ENCODE assay signal across 19 cellular contexts in genomic region chr2:672606-672905, GRCh38. TPM values are rescaled to one million over a fixed set of nuclear protein-coding genes. Genes with fewer than 3 reads are reported as not detected.
DNase-seq lines count a peak whose midpoint lies in the region; ATAC-seq, FAIRE-seq and TF ChIP-seq lines count a peak whose summit lies in the region.
"Had no signal": no experiment of that assay in that cellular context is flagged by ENCODE, and none has a peak within 500 bp of the region (broad histone marks: within the 10 kb centered on the region; RNA-seq: fewer than 3 reads in every experiment).

No MANE protein-coding gene starts in this region.

- TF ChIP-seq POLR2A in sigmoid colon (IDR thresholded peaks at IDR 0.05) = no peak

- H2AFZ ChIP-seq in osteoblast (ENCODE audit: low read length) = no peak overlapping the region
- H2AFZ ChIP-seq: GM23248, PC-9 had no signal

- TF ChIP-seq CTCF in chondrocyte (IDR thresholded peaks at IDR 0.05) (no peak), osteoblast (IDR thresholded peaks at IDR 0.05; ENCODE audit: extremely low read depth, low read depth, low read length) (no peak), sigmoid colon (IDR thresholded peaks at IDR 0.05) (no peak)

- H3K36me3 Mint-ChIP-seq in chondrocyte (ENCODE audit: low read depth) = peaks cover 19% of the 10 kb centered on the region

- no peak for TF ChIP-seq EP300 in sigmoid colon (IDR thresholded peaks at IDR 0.05)

- peaks cover 38 to 47% (median 42%) of the 10 kb centered on the region in 11 experiments for H3K36me3 ChIP-seq in BLaER1 treated with 17β-estradiol and CSF1 and Interleukin-3, amounts not matched to agents 10 nM and 100 nM
- peaks cover 20% of the 10 kb centered on the region for H3K36me3 ChIP-seq in osteoblast (ENCODE audit: insufficient read depth, low read length)
- peaks cover 31% of the 10 kb centered on the region for H3K36me3 ChIP-seq in MG63
- peaks cover 9 to 54% (median 27%) of the 10 kb centered on the region in 4 donors for H3K36me3 ChIP-seq in sigmoid colon

- H3K9me3 Mint-ChIP-seq in chondrocyte (ENCODE audit: low read depth) = no peaks in the 10 kb centered on the region

- peak overlapping the region in 7 of 10 experiments; percentile 12 to 67 (median 29); a peak in 8 of 20 replicates for H3K4me3 ChIP-seq in BLaER1 treated with 17β-estradiol and CSF1 and Interleukin-3, amounts not matched to agents 10 nM and 100 nM
- H3K4me3 ChIP-seq in osteoblast (ENCODE audit: insufficient read depth, low read length) (no peak overlapping the region), MG63 (no peak overlapping the region), sigmoid colon (no peak overlapping the region)
- H3K4me3 ChIP-seq: GM23248, PC-9 had no signal

- peak overlapping the region; percentile 55 to 100 (median 94) for H3K4me2 ChIP-seq in BLaER1 treated with 17β-estradiol and CSF1 and Interleukin-3, amounts not matched to agents 10 nM and 100 nM
- no peak overlapping the region for H3K4me2 ChIP-seq in osteoblast (ENCODE audit: insufficient read depth, low read length)
- H3K4me2 ChIP-seq: PC-9 had no signal

- 95 to 97% methylated on average over 13 of the region's 13 CpGs for WGBS in sigmoid colon, 2 donors

- no peaks in the 10 kb centered on the region for H3K27me3 ChIP-seq in BLaER1 treated with 17β-estradiol and CSF1 and Interleukin-3, amounts not matched to agents 10 nM and 100 nM
- no peaks in the 10 kb centered on the region for H3K27me3 ChIP-seq in osteoblast (ENCODE audit: insufficient read depth, low read length)
- H3K27me3 ChIP-seq in MG63 = no peaks in the 10 kb centered on the region
- H3K27me3 ChIP-seq in sigmoid colon = no peaks in the 10 kb centered on the region

- DNase-seq in HTR-8/SVneo (ENCODE audit: insufficient read length, low spot score) (no peak), chondrocyte (ENCODE audit: low spot score) (no peak), osteoblast (ENCODE audit: insufficient read length, low spot score, missing footprints) (peak; percentile 62), HPDE6-E6E7 (ENCODE audit: extremely low spot score) (no peak), left lobe of liver (ENCODE audit: low spot score) (no peak), MG63 (no peak), sigmoid colon (no peak)
- DNase-seq: DMS153, GM23248, H7, Kasumi-1, NCI-H2029, NCI-H446, NCI-H526 treated with DMSO at 0.1 percent for 48 hours, PC-9, SW 1271 had no signal

- peaks cover 57% of the 10 kb centered on the region for H3K4me1 Mint-ChIP-seq in chondrocyte (ENCODE audit: low read depth)

- no peak for ATAC-seq in left lobe of liver
- ATAC-seq: Right ventricle myocardium inferior had no signal

- H3K4me3 Mint-ChIP-seq in chondrocyte (ENCODE audit: unreplicated experiment) = no peak overlapping the region

- H3K27ac ChIP-seq in BLaER1 treated with 17β-estradiol and CSF1 and Interleukin-3, amounts not matched to agents 10 nM and 100 nM = peak overlapping the region in 9 of 11 experiments; percentile 53 to 99 (median 94); a peak in 18 of 22 replicates
- no peak overlapping the region for H3K27ac ChIP-seq in osteoblast (ENCODE audit: low read depth, low read length)
- H3K27ac ChIP-seq in sigmoid colon = no peak overlapping the region
- H3K27ac ChIP-seq: GM23248, PC-9 had no signal

- intact Hi-C loops in sigmoid colon (cut with DNase I) = no loop called here

- H3K9ac ChIP-seq in BLaER1 treated with 17β-estradiol and CSF1 and Interleukin-3, amounts not matched to agents 10 nM and 100 nM = peak overlapping the region; percentile 43 to 100 (median 76); a peak in 20 of 22 replicates
- H3K9ac ChIP-seq: GM23248 had no signal

- peaks cover 0 to 20% (median 5%) of the 10 kb centered on the region in 11 experiments; a peak in 7 of 22 replicates for H3K9me3 ChIP-seq in BLaER1 treated with 17β-estradiol and CSF1 and Interleukin-3, amounts not matched to agents 10 nM and 100 nM (replicated peaks in 1 of 11)
- H3K9me3 ChIP-seq in osteoblast (ENCODE audit: low read depth, low read length) = no peaks in the 10 kb centered on the region
- H3K9me3 ChIP-seq in MG63 = no peaks in the 10 kb centered on the region
- no peaks in the 10 kb centered on the region for H3K9me3 ChIP-seq in sigmoid colon

- H3K79me2 ChIP-seq in osteoblast (ENCODE audit: insufficient read depth, low read length) = peaks cover 25% of the 10 kb centered on the region

- peak overlapping the region; percentile 22 for H3K27ac Mint-ChIP-seq in chondrocyte (ENCODE audit: unreplicated experiment)

- H3K4me1 ChIP-seq in BLaER1 treated with 17β-estradiol and CSF1 and Interleukin-3, amounts not matched to agents 10 nM and 100 nM = peaks cover 58 to 85% (median 82%) of the 10 kb centered on the region in 10 experiments
- H3K4me1 ChIP-seq in osteoblast (ENCODE audit: insufficient read depth, low read length) (peaks cover 36% of the 10 kb centered on the region), sigmoid colon (peaks cover 0 to 17% (median 9%) of the 10 kb centered on the region in 4 donors)

- no peaks in the 10 kb centered on the region for H3K27me3 Mint-ChIP-seq in chondrocyte (ENCODE audit: low read depth)

- peak; percentile 33 for FAIRE-seq in HTR-8/SVneo (lab: Jason Lieb, UNC)
- FAIRE-seq: GM18507 had no signal

- H4K20me1 ChIP-seq in BLaER1 treated with 17β-estradiol and CSF1 and Interleukin-3, amounts not matched to agents 10 nM and 100 nM = peaks cover 0 to 42% (median 13%) of the 10 kb centered on the region in 11 experiments; a peak in 13 of 22 replicates
- peaks cover 20% of the 10 kb centered on the region for H4K20me1 ChIP-seq in osteoblast (ENCODE audit: insufficient read depth, low read length)

RNA-seq across cellular contexts. Expression of gene TMEM18, which starts 4.7 kb away (rescaled TPM):
- total RNA-seq in chondrocyte (25.5 to 33.9 TPM (median 28.8 TPM) in 3 replicates), osteoblast (15.0 and 15.9 TPM in 2 replicates), left lobe of liver (7.3 TPM), sigmoid colon (10 to 100 TPM; 14.4 to 26.8 (median 21.9) TPM)
- total RNA-seq in MG63 (2014; rRNA removed; shearing (Covaris generic); ENCODE audit: low replicate concordance) = 19.0 and 32.5 TPM in 2 replicates
- 10 to 100 TPM; 10.6 to 23.4 (median 22.7) TPM for polyA plus RNA-seq in sigmoid colon

Comparison
In these comparisons a context has a peak if more than half of its experiments do, and no peak if none do; other contexts are left out.
1. H3K27ac ChIP-seq: peak in BLaER1 treated with 17β-estradiol and CSF1 and Interleukin-3, amounts not matched to agents 10 nM and 100 nM (9 of 11); none in osteoblast (single experiment) and sigmoid colon (0 of 4).
2. H3K4me3 ChIP-seq: peak in BLaER1 treated with 17β-estradiol and CSF1 and Interleukin-3, amounts not matched to agents 10 nM and 100 nM (7 of 10); none in osteoblast (single experiment), MG63 (single experiment) and sigmoid colon (0 of 4).